Comparison of ENCODE assay signal across 14 cellular contexts in genomic region chr20:36504295-36504694, GRCh38. TPM values are rescaled to one million over a fixed set of nuclear protein-coding genes. Genes with fewer than 3 reads are reported as not detected.
DNase-seq lines count a peak whose midpoint lies in the region; ATAC-seq and TF ChIP-seq lines count a peak whose summit lies in the region.
"Had no signal": no experiment of that assay in that cellular context is flagged by ENCODE, and none has a peak within 500 bp of the region (broad histone marks: within the 10 kb centered on the region; RNA-seq: fewer than 3 reads in every experiment).

No MANE protein-coding gene starts in this region.

- H3K4me2 ChIP-seq in osteoblast (ENCODE audit: insufficient read depth, low read length) (no peak overlapping the region), neuronal stem cell (ENCODE audit: insufficient read depth, low read length, poor library complexity, severe bottlenecking) (no peak overlapping the region)

- H3K79me2 ChIP-seq in osteoblast (ENCODE audit: insufficient read depth, low read length): peaks cover 80% of the 10 kb centered on the region

- H3K4me3 ChIP-seq in BE2C (ENCODE audit: low read depth, low read length) (no peak overlapping the region), HFF-Myc (replicated peaks; ENCODE audit: low read depth, low read length) (no peak overlapping the region), osteoblast (ENCODE audit: insufficient read depth, low read length) (no peak overlapping the region), neuronal stem cell (ENCODE audit: low read length in 2 of 2) (no peak overlapping the region)
- H3K4me3 ChIP-seq: GM12878, SJSA1 had no signal

- no peak overlapping the region for H3K27ac Mint-ChIP-seq in chondrocyte (ENCODE audit: unreplicated experiment)
- H3K27ac Mint-ChIP-seq: IgD-negative memory B cell had no signal

- no peak overlapping the region for H3K14ac ChIP-seq in neuronal stem cell (ENCODE audit: low read length)

- no peaks in the 10 kb centered on the region for H3K4me1 ChIP-seq in BE2C
- H3K4me1 ChIP-seq in osteoblast (ENCODE audit: insufficient read depth, low read length): peaks cover 8% of the 10 kb centered on the region
- no peaks in the 10 kb centered on the region for H3K4me1 ChIP-seq in neuronal stem cell (ENCODE audit: control insufficient read depth in 2 of 2, insufficient read depth in 1 of 2, low read depth in 1 of 2, low read length in 2 of 2)

- H2BK120ac ChIP-seq in neuronal stem cell (ENCODE audit: low read depth, low read length): no peak overlapping the region

- peaks cover 51% of the 10 kb centered on the region for H4K20me1 ChIP-seq in osteoblast (ENCODE audit: insufficient read depth, low read length)

- H3K9me3 Mint-ChIP-seq in chondrocyte (ENCODE audit: low read depth): no peaks in the 10 kb centered on the region
- H3K9me3 Mint-ChIP-seq: IgD-negative memory B cell had no signal

- no peak overlapping the region for H3K27ac ChIP-seq in osteoblast (ENCODE audit: low read depth, low read length)
- no peak overlapping the region for H3K27ac ChIP-seq in neuronal stem cell (replicated peaks; ENCODE audit: low read length)
- H3K27ac ChIP-seq: SJSA1 had no signal

- no peaks in the 10 kb centered on the region for H3K27me3 Mint-ChIP-seq in chondrocyte (ENCODE audit: low read depth)
- H3K27me3 Mint-ChIP-seq: IgD-negative memory B cell had no signal

- WGBS in neuronal stem cell (ENCODE audit: extremely low coverage in 2 of 2, insufficient read length in 2 of 2, insufficient replicate concordance in 1 of 2), 2 donors: no CpG with 5 or more reads among the region's 4 CpGs

- H2AK5ac ChIP-seq in neuronal stem cell (ENCODE audit: low read depth, low read length): no peak overlapping the region

- H3K4ac ChIP-seq in neuronal stem cell (ENCODE audit: low read length): no peak overlapping the region

- H3K9ac ChIP-seq in neuronal stem cell (ENCODE audit: low read depth, low read length, poor library complexity): no peak overlapping the region

- no peak overlapping the region for H3K4me3 Mint-ChIP-seq in chondrocyte (ENCODE audit: unreplicated experiment)
- H3K4me3 Mint-ChIP-seq: IgD-negative memory B cell had no signal

- H3K23ac ChIP-seq in neuronal stem cell (ENCODE audit: low read depth, low read length, poor library complexity): no peak overlapping the region

- peaks cover 19% of the 10 kb centered on the region for H3K4me1 Mint-ChIP-seq in chondrocyte (ENCODE audit: low read depth)

- H3K79me1 ChIP-seq in neuronal stem cell (ENCODE audit: low read depth, low read length): peaks cover 3% of the 10 kb centered on the region

- H4K8ac ChIP-seq in neuronal stem cell (ENCODE audit: low read depth, low read length): no peak overlapping the region

- TF ChIP-seq CTCF in BE2C (IDR thresholded peaks at IDR 0.05; ENCODE audit: low read depth, low read length) (0 out of 2 replicates have a peak, but pooled peaks have one; percentile 13), HFF-Myc (IDR thresholded peaks at IDR 0.05; ENCODE audit: low read depth, low read length, missing control alignments) (peak; percentile 3), chondrocyte (IDR thresholded peaks at IDR 0.05) (peak; percentile 45), osteoblast (IDR thresholded peaks at IDR 0.05; ENCODE audit: extremely low read depth, low read depth, low read length) (peak; percentile 20)

- H2BK15ac ChIP-seq in neuronal stem cell (ENCODE audit: low read length): no peak overlapping the region

- H3K18ac ChIP-seq in neuronal stem cell (ENCODE audit: low read length): no peak overlapping the region

- H3K36me3 ChIP-seq in BE2C (peaks cover 35% of the 10 kb centered on the region), osteoblast (ENCODE audit: insufficient read depth, low read length) (peaks cover 83% of the 10 kb centered on the region), neuronal stem cell (replicated peaks in 1 of 2; ENCODE audit: control insufficient read depth in 2 of 2, insufficient read depth in 2 of 2, low read length in 2 of 2) (peaks cover 46 to 94% of the 10 kb centered on the region in 2 donors)

- H3K9me3 ChIP-seq in BE2C (no peaks in the 10 kb centered on the region), osteoblast (ENCODE audit: low read depth, low read length) (no peaks in the 10 kb centered on the region), neuronal stem cell (replicated peaks in 1 of 2; ENCODE audit: control insufficient read depth in 2 of 2, insufficient read depth in 1 of 2, low read depth in 1 of 2, low read length in 2 of 2) (no peaks in the 10 kb centered on the region)
- H3K9me3 ChIP-seq: SJSA1 had no signal

- no peak for ATAC-seq in HG03039 (IDR thresholded peaks at IDR 0.05; ENCODE audit: unreplicated experiment)
- ATAC-seq: GM12878 had no signal

- H3K27me3 ChIP-seq in BE2C (no peaks in the 10 kb centered on the region), osteoblast (ENCODE audit: insufficient read depth, low read length) (no peaks in the 10 kb centered on the region), neuronal stem cell (ENCODE audit: control insufficient read depth in 3 of 3, insufficient read depth in 3 of 3, low read depth in 1 of 3, low read length in 3 of 3) (no peaks in the 10 kb centered on the region)
- H3K27me3 ChIP-seq: SJSA1 had no signal

- H2BK12ac ChIP-seq in neuronal stem cell (ENCODE audit: low read length): no peak overlapping the region

- DNase-seq in BE2C (no peak), HFF-Myc (ENCODE audit: extremely low read depth, low read depth) (no peak), chondrocyte (ENCODE audit: low spot score) (no peak), osteoblast (ENCODE audit: insufficient read length, low spot score, missing footprints) (no peak), neuronal stem cell (ENCODE audit: low spot score) (no peak)
- no peak for DNase-seq in activated naive CD4-positive, alpha-beta T cell (lab: John Stamatoyannopoulos, UW)
- DNase-seq: EL, NCI-H1417, NCI-H1930, NCI-H524 had no signal

- no peak overlapping the region for H4K91ac ChIP-seq in neuronal stem cell (ENCODE audit: low read depth, low read length, poor library complexity)

- no peak overlapping the region for H2BK5ac ChIP-seq in neuronal stem cell (ENCODE audit: low read length)

- H2AFZ ChIP-seq in osteoblast (ENCODE audit: low read length) (no peak overlapping the region), neuronal stem cell (ENCODE audit: low read length) (no peak overlapping the region)

- peaks cover 34% of the 10 kb centered on the region for H3K36me3 Mint-ChIP-seq in chondrocyte (ENCODE audit: low read depth)

RNA-seq across cellular contexts. Expression of gene MYL9, which starts 37.0 kb away (rescaled TPM):
- polyA plus RNA-seq in BE2C (2012; ENCODE audit: insufficient read depth, insufficient read length, low read depth): not detected
- total RNA-seq in chondrocyte (237 to 1,930 TPM (median 1,885 TPM) in 3 replicates), osteoblast (135 and 141 TPM in 2 replicates)
- polyA plus RNA-seq in neuronal stem cell (2013, experiment 1 of 2): 136 TPM
- 136 TPM for polyA plus RNA-seq in neuronal stem cell (2013, experiment 2 of 2)
